ENCODE assay signal across 24 cellular contexts in the genomic region with DNA sequence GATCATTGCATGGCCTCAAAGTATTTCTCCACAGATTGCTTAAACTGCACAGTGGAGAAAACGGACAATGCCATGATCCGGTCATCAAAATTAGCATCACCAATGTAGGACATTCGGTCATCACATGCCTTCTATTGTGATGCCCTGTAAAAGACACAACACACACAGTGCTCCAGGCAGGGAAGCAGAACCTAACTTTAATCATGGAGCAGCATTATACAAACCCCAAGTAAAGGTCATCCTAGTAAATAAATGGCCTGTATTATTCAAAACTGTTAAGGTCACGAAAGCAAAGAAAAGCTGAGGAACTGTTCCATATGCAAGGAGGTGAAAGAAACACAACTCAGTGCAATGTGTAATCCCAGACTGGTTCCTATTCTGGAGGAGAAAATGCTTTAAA. TPM values are rescaled to one million over a fixed set of nuclear protein-coding genes. Genes with fewer than 3 reads are reported as not detected.
DNase-seq lines count a peak whose midpoint lies in the region; ATAC-seq, FAIRE-seq and TF ChIP-seq lines count a peak whose summit lies in the region.
"Had no signal": no experiment of that assay in that cellular context is flagged by ENCODE, and none has a peak within 500 bp of the region (broad histone marks: within the 10 kb centered on the region; RNA-seq: fewer than 3 reads in every experiment).

No MANE protein-coding gene starts in this region.

- H4K20me1 ChIP-seq in astrocyte (ENCODE audit: insufficient read depth, low read length): no peaks in the 10 kb centered on the region
- H4K20me1 ChIP-seq: BLaER1 had no signal

- no peaks in the 10 kb centered on the region for H3K9me3 ChIP-seq in astrocyte (ENCODE audit: insufficient read depth, low read depth, low read length)
- H3K9me3 ChIP-seq in neuronal stem cell (replicated peaks in 1 of 2; ENCODE audit: control insufficient read depth in 2 of 2, insufficient read depth in 1 of 2, low read depth in 1 of 2, low read length in 2 of 2): no peaks in the 10 kb centered on the region
- H3K9me3 ChIP-seq: BE2C had no signal

- H3K4me1 Mint-ChIP-seq in astrocyte (ENCODE audit: low read depth, unreplicated experiment): peaks cover 2% of the 10 kb centered on the region

- H2AK5ac ChIP-seq in neuronal stem cell (ENCODE audit: low read depth, low read length): no peak overlapping the region

- H3K4me3 ChIP-seq in astrocyte (ENCODE audit: insufficient read depth, low read depth, low read length) (no peak overlapping the region), neuronal stem cell (ENCODE audit: low read length in 2 of 2) (no peak overlapping the region)
- H3K4me3 ChIP-seq: BLaER1 had no signal

- H3K79me1 ChIP-seq in neuronal stem cell (ENCODE audit: low read depth, low read length): no peaks in the 10 kb centered on the region

- H3K9ac ChIP-seq in astrocyte (ENCODE audit: low read length): no peak overlapping the region
- no peak overlapping the region for H3K9ac ChIP-seq in neuronal stem cell (ENCODE audit: low read depth, low read length, poor library complexity)
- H3K9ac ChIP-seq: BLaER1 had no signal

- no peak overlapping the region for H3K4me3 Mint-ChIP-seq in astrocyte (ENCODE audit: unreplicated experiment)
- H3K4me3 Mint-ChIP-seq: CD14-positive monocyte; CD4-positive, alpha-beta memory T cell; CD4-positive, CD25-positive, alpha-beta regulatory T cell; CD8-positive, alpha-beta memory T cell had no signal

- H3K4me2 ChIP-seq in astrocyte (ENCODE audit: low read length): no peak overlapping the region
- H3K4me2 ChIP-seq in neuronal stem cell (ENCODE audit: insufficient read depth, low read length, poor library complexity, severe bottlenecking): no peak overlapping the region
- H3K4me2 ChIP-seq: BLaER1 had no signal

- no peak overlapping the region for H2BK5ac ChIP-seq in neuronal stem cell (ENCODE audit: low read length)

- H3K23ac ChIP-seq in neuronal stem cell (ENCODE audit: low read depth, low read length, poor library complexity): no peak overlapping the region

- ATAC-seq in GM21723 (IDR thresholded peaks at IDR 0.05; ENCODE audit: unreplicated experiment): no peak
- no peak for ATAC-seq in HG03439 (IDR thresholded peaks at IDR 0.05; ENCODE audit: unreplicated experiment)

- H3K27me3 ChIP-seq in astrocyte (ENCODE audit: insufficient read depth, low read length): no peaks in the 10 kb centered on the region
- H3K27me3 ChIP-seq in neuronal stem cell (ENCODE audit: control insufficient read depth in 3 of 3, insufficient read depth in 3 of 3, low read depth in 1 of 3, low read length in 3 of 3): peaks cover 0 to 3% (median 0%) of the 10 kb centered on the region in 3 experiments
- H3K27me3 ChIP-seq: BE2C, BLaER1 had no signal

- H3K36me3 ChIP-seq in astrocyte (ENCODE audit: insufficient read depth, low read length): no peaks in the 10 kb centered on the region
- no peaks in the 10 kb centered on the region for H3K36me3 ChIP-seq in neuronal stem cell (replicated peaks in 1 of 2; ENCODE audit: control insufficient read depth in 2 of 2, insufficient read depth in 2 of 2, low read length in 2 of 2)
- H3K36me3 ChIP-seq: BE2C, BLaER1 had no signal

- no peak overlapping the region for H3K18ac ChIP-seq in neuronal stem cell (ENCODE audit: low read length)

- H2BK12ac ChIP-seq in neuronal stem cell (ENCODE audit: low read length): no peak overlapping the region

- no peaks in the 10 kb centered on the region for H3K27me3 Mint-ChIP-seq in astrocyte (ENCODE audit: low read depth, unreplicated experiment)

- no peak overlapping the region for H3K27ac Mint-ChIP-seq in astrocyte (ENCODE audit: unreplicated experiment)
- H3K27ac Mint-ChIP-seq: CD14-positive monocyte; CD4-positive, alpha-beta memory T cell; CD4-positive, CD25-positive, alpha-beta regulatory T cell; CD8-positive, alpha-beta memory T cell had no signal

- peak; percentile 26 for FAIRE-seq in astrocyte (lab: Jason Lieb, UNC)
- FAIRE-seq: A204.1, G401.6, GM12891, GM19239 had no signal

- H3K27ac ChIP-seq in astrocyte (ENCODE audit: low read depth, low read length) (no peak overlapping the region), neuronal stem cell (replicated peaks; ENCODE audit: low read length) (no peak overlapping the region)
- H3K27ac ChIP-seq: BLaER1 had no signal

- no peak overlapping the region for H4K8ac ChIP-seq in neuronal stem cell (ENCODE audit: low read depth, low read length)

- DNase-seq in astrocyte (ENCODE audit: low read depth) (no peak), foreskin melanocyte (peak; percentile 74), neuronal stem cell (ENCODE audit: low spot score) (no peak), DMS114 treated with DMSO at 0.1 percent for 48 hours (lab: John Stamatoyannopoulos, UW; ENCODE audit: unreplicated experiment) (no peak), SKM-1 (lab: John Stamatoyannopoulos, UW; ENCODE audit: unreplicated experiment) (no peak)
- DNase-seq: 8988T; ACHN; BE2C; C1 segment of cervical spinal cord; CD4-positive, alpha-beta memory T cell; CD4-positive, CD25-positive, alpha-beta regulatory T cell; CD8-positive, alpha-beta memory T cell; COR-L47; DMS 273 treated with DMSO at 0.1 percent for 48 hours; DMS79 treated with DMSO at 0.1 percent for 48 hours; GF-D8 had no signal

- H3K4me1 ChIP-seq in astrocyte (ENCODE audit: insufficient read depth, low read length) (peaks cover 5% of the 10 kb centered on the region), neuronal stem cell (ENCODE audit: control insufficient read depth in 2 of 2, insufficient read depth in 1 of 2, low read depth in 1 of 2, low read length in 2 of 2) (peaks cover 0 to 10% of the 10 kb centered on the region in 2 donors)
- H3K4me1 ChIP-seq: BE2C had no signal

- no peak overlapping the region for H2AFZ ChIP-seq in astrocyte (ENCODE audit: low read depth, low read length)
- H2AFZ ChIP-seq in neuronal stem cell (ENCODE audit: low read length): peak overlapping the region; percentile 1

- no peak overlapping the region for H2BK120ac ChIP-seq in neuronal stem cell (ENCODE audit: low read depth, low read length)

- H3K9me3 Mint-ChIP-seq in astrocyte (ENCODE audit: unreplicated experiment): no peaks in the 10 kb centered on the region

- H4K91ac ChIP-seq in neuronal stem cell (ENCODE audit: low read depth, low read length, poor library complexity): no peak overlapping the region

- H3K36me3 Mint-ChIP-seq in astrocyte (ENCODE audit: low read depth, unreplicated experiment): no peaks in the 10 kb centered on the region
- H3K36me3 Mint-ChIP-seq: CD14-positive monocyte had no signal

- no peak for TF ChIP-seq CTCF in astrocyte (IDR thresholded peaks at IDR 0.05; ENCODE audit: insufficient read depth, low read depth, low read length)

- no peak overlapping the region for H3K14ac ChIP-seq in neuronal stem cell (ENCODE audit: low read length)

- WGBS in neuronal stem cell (ENCODE audit: extremely low coverage in 2 of 2, insufficient read length in 2 of 2, insufficient replicate concordance in 1 of 2), 2 donors: no CpG with 5 or more reads among the region's 4 CpGs

- H3K4ac ChIP-seq in neuronal stem cell (ENCODE audit: low read length): no peak overlapping the region

- no peak overlapping the region for H2BK15ac ChIP-seq in neuronal stem cell (ENCODE audit: low read length)

- no peaks in the 10 kb centered on the region for H3K79me2 ChIP-seq in astrocyte (ENCODE audit: insufficient read depth, low read length)

RNA-seq across cellular contexts. Expression of a gene that starts 42.2 kb away (rescaled TPM):
- total RNA-seq in astrocyte: 11.5 and 11.7 TPM in 2 replicates
- polyA plus RNA-seq in neuronal stem cell (2013, experiment 1 of 2): 12.5 TPM
- polyA plus RNA-seq in neuronal stem cell (2013, experiment 2 of 2): 12.3 TPM

RNA-seq across cellular contexts. Expression of a gene that starts 47.9 kb away (rescaled TPM):
- 10.0 and 10.5 TPM in 2 replicates for total RNA-seq in astrocyte
- polyA plus RNA-seq in neuronal stem cell (2013, experiment 1 of 2): 3.1 TPM
- polyA plus RNA-seq in neuronal stem cell (2013, experiment 2 of 2): 3.1 TPM
